1 cellular context compared by ENCODE assay signal in genomic region chr12:130621696-130622298, GRCh38.
TF ChIP-seq lines count a peak whose summit lies in the region.

No MANE protein-coding gene starts in this region.

TF ChIP-seq in SK-N-SH treated with all-trans-retinoic acid at 6 μM for 48 hours, 23 proteins besides CTCF, POLR2A, EP300 and RAD21 (continued from another document):
- no peak for TF ChIP-seq OSR1 (CRISPR knock-in tag; IDR thresholded peaks at IDR 0.05)
- no peak for TF ChIP-seq CSRNP3 (CRISPR knock-in tag; IDR thresholded peaks at IDR 0.05)
- no peak for TF ChIP-seq ESRRG (CRISPR knock-in tag; IDR thresholded peaks at IDR 0.05)
- peak; percentile 93 for TF ChIP-seq ISL1 (CRISPR knock-in tag; IDR thresholded peaks at IDR 0.05)
